In genomic region chr12:59374783-59375182, GRCh38 we compare ENCODE assay signal across 3 cellular contexts.
TF ChIP-seq lines count a peak whose summit lies in the region.

No MANE protein-coding gene starts in this region.

TF ChIP-seq in HepG2, 621 proteins besides CTCF, POLR2A, EP300 and RAD21:
- TF ChIP-seq ATF7 (IDR thresholded peaks at IDR 0.05) (peak; percentile 97), ATF7 (CRISPR knock-in tag; IDR thresholded peaks at IDR 0.05) (no peak), CAMTA2 (CRISPR knock-in tag; IDR thresholded peaks at IDR 0.05; ENCODE audit: borderline replicate concordance) (no peak), CREB1 (IDR thresholded peaks at IDR 0.05) (peak; percentile 92), CREB1 (CRISPR knock-in tag; IDR thresholded peaks at IDR 0.05) (no peak), ZNF274 (CRISPR knock-in tag; IDR thresholded peaks at IDR 0.05) (no peak)
TF ChIP-seq in HepG2: peak in this region for 2.

TF ChIP-seq in HEK293, 187 proteins besides CTCF, POLR2A, EP300 and RAD21:
- TF ChIP-seq, protein P1, sequence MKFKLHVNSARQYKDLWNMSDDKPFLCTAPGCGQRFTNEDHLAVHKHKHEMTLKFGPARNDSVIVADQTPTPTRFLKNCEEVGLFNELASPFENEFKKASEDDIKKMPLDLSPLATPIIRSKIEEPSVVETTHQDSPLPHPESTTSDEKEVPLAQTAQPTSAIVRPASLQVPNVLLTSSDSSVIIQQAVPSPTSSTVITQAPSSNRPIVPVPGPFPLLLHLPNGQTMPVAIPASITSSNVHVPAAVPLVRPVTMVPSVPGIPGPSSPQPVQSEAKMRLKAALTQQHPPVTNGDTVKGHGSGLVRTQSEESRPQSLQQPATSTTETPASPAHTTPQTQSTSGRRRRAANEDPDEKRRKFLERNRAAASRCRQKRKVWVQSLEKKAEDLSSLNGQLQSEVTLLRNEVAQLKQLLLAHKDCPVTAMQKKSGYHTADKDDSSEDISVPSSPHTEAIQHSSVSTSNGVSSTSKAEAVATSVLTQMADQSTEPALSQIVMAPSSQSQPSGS (tag by site-specific recombination; IDR thresholded peaks at IDR 0.05; ENCODE audit: low read depth): peak; percentile 74
- no peak for TF ChIP-seq ZNF513 (tag by site-specific recombination; IDR thresholded peaks at IDR 0.05)
TF ChIP-seq in HEK293: peak in this region for 1.

TF ChIP-seq in GM12878, 131 proteins besides CTCF, POLR2A, EP300 and RAD21:
- peak; percentile 44; the same call in 1 of the 2 replicates for TF ChIP-seq ATF7 (IDR thresholded peaks at IDR 0.05; ENCODE audit: low read depth)
- TF ChIP-seq CHD2 (IDR thresholded peaks at IDR 0.05; ENCODE audit: borderline replicate concordance, low read depth, low read length): no peak
- no peak for TF ChIP-seq IRF5 (IDR thresholded peaks at IDR 0.05; ENCODE audit: borderline replicate concordance)
- TF ChIP-seq BHLHE40 (IDR thresholded peaks at IDR 0.05; ENCODE audit: borderline replicate concordance in 1 of 2, low read depth in 2 of 2, low read length in 1 of 2): no peak
TF ChIP-seq in GM12878: peak in this region for 1.
